Comparison of ENCODE assay signal across 8 cellular contexts in genomic region chr13:111177081-111177711, GRCh38.
DNase-seq lines count a peak whose midpoint lies in the region; ATAC-seq and TF ChIP-seq lines count a peak whose summit lies in the region.

No MANE protein-coding gene starts in this region.

- intact Hi-C loops in upper lobe of right lung (cut with DNase I) = no loop called here

- peak; percentile 58 to 60 for ATAC-seq in CD4-positive, CD25-positive, alpha-beta regulatory T cell (ENCODE audit: low read depth in 2 of 2)
- peak; percentile 85 for ATAC-seq in GM21786 (IDR thresholded peaks at IDR 0.05; ENCODE audit: unreplicated experiment)
- ATAC-seq in upper lobe of right lung = peak; percentile 55
- ATAC-seq in HG03039 (IDR thresholded peaks at IDR 0.05; ENCODE audit: unreplicated experiment) = no peak

- no peaks in the 10 kb centered on the region for H3K9me3 ChIP-seq in CD4-positive, CD25-positive, alpha-beta regulatory T cell (ENCODE audit: control insufficient read depth in 2 of 2, low read length in 2 of 2)
- H3K9me3 ChIP-seq in mesodermal cell (ENCODE audit: control insufficient read depth, low read length) = no peaks in the 10 kb centered on the region
- H3K9me3 ChIP-seq in upper lobe of right lung = no peaks in the 10 kb centered on the region

- no peak overlapping the region for H3K4me3 ChIP-seq in CD4-positive, CD25-positive, alpha-beta regulatory T cell (ENCODE audit: low read depth, low read length)
- H3K4me3 ChIP-seq in mesodermal cell (ENCODE audit: extremely low read depth, insufficient read depth, low read length, poor library complexity, severe bottlenecking) (no peak overlapping the region), upper lobe of right lung (no peak overlapping the region)

- H3K27ac Mint-ChIP-seq in CD4-positive, CD25-positive, alpha-beta regulatory T cell = peak overlapping the region; percentile 95 to 98 (median 97)
- H3K27ac Mint-ChIP-seq in chondrocyte (ENCODE audit: unreplicated experiment) = peak overlapping the region; percentile 99

- H3K36me3 ChIP-seq in CD4-positive, CD25-positive, alpha-beta regulatory T cell (ENCODE audit: control insufficient read depth, insufficient read depth, low read length) = peaks cover 18% of the 10 kb centered on the region
- H3K36me3 ChIP-seq in mesodermal cell (ENCODE audit: control insufficient read depth, insufficient read depth, low read length) (peaks cover 45% of the 10 kb centered on the region), upper lobe of right lung (peaks cover 10% of the 10 kb centered on the region)

- no peaks in the 10 kb centered on the region for H3K27me3 ChIP-seq in CD4-positive, CD25-positive, alpha-beta regulatory T cell (ENCODE audit: control insufficient read depth, insufficient read depth, low read length)
- H3K27me3 ChIP-seq in upper lobe of right lung = no peaks in the 10 kb centered on the region

- WGBS in mesodermal cell (ENCODE audit: insufficient coverage in 2 of 2), 2 experiments = 92 to 97% methylated on average over 12 to 14 of the region's 14 CpGs

- H3K4me1 Mint-ChIP-seq in CD4-positive, CD25-positive, alpha-beta regulatory T cell = peaks cover 15 to 79% (median 63%) of the 10 kb centered on the region in 4 donors
- H3K4me1 Mint-ChIP-seq in chondrocyte (ENCODE audit: low read depth) = peaks cover 93% of the 10 kb centered on the region

- H3K4me1 ChIP-seq in CD4-positive, CD25-positive, alpha-beta regulatory T cell (ENCODE audit: control insufficient read depth, insufficient read depth, low read length, poor library complexity, severe bottlenecking) = peaks cover 44% of the 10 kb centered on the region
- H3K4me1 ChIP-seq in mesodermal cell (ENCODE audit: control insufficient read depth, insufficient read depth, low read length, poor library complexity, severe bottlenecking) (peaks cover 14% of the 10 kb centered on the region), upper lobe of right lung (peaks cover 43% of the 10 kb centered on the region)

- H3K36me3 Mint-ChIP-seq in CD4-positive, CD25-positive, alpha-beta regulatory T cell = peaks cover 17% of the 10 kb centered on the region
- H3K36me3 Mint-ChIP-seq in chondrocyte (ENCODE audit: low read depth) = peaks cover 8% of the 10 kb centered on the region

- H3K27ac ChIP-seq in CD4-positive, CD25-positive, alpha-beta regulatory T cell (ENCODE audit: insufficient read depth, low read length, poor library complexity, severe bottlenecking) = peak overlapping the region; percentile 71
- peak overlapping the region; percentile 77 for H3K27ac ChIP-seq in mesodermal cell (ENCODE audit: low read depth, low read length, severe bottlenecking)
- H3K27ac ChIP-seq in upper lobe of right lung = peak overlapping the region; percentile 63

- peak in 2 of 3 donors; percentile 62 to 66 for DNase-seq in CD4-positive, CD25-positive, alpha-beta regulatory T cell
- DNase-seq in SHP77 treated with DMSO at 0.1 percent for 48 hours (lab: John Stamatoyannopoulos, UW) (peak; percentile 97), chondrocyte (ENCODE audit: low spot score) (no peak), upper lobe of right lung (no peak), NCI-H510A (lab: John Stamatoyannopoulos, UW) (no peak)

- H3K9me3 Mint-ChIP-seq in CD4-positive, CD25-positive, alpha-beta regulatory T cell = peaks cover 0 to 2% (median 0%) of the 10 kb centered on the region in 7 donors
- H3K9me3 Mint-ChIP-seq in chondrocyte (ENCODE audit: low read depth) = no peaks in the 10 kb centered on the region

- TF ChIP-seq CTCF in chondrocyte (IDR thresholded peaks at IDR 0.05) (no peak), upper lobe of right lung (IDR thresholded peaks at IDR 0.05) (no peak)

- peak overlapping the region; percentile 11 to 86 (median 47) for H3K4me3 Mint-ChIP-seq in CD4-positive, CD25-positive, alpha-beta regulatory T cell
- H3K4me3 Mint-ChIP-seq in chondrocyte (ENCODE audit: unreplicated experiment) = peak overlapping the region; percentile 41

- no peaks in the 10 kb centered on the region for H3K27me3 Mint-ChIP-seq in CD4-positive, CD25-positive, alpha-beta regulatory T cell
- H3K27me3 Mint-ChIP-seq in chondrocyte (ENCODE audit: low read depth) = no peaks in the 10 kb centered on the region

Comparison
In these comparisons a context has a peak if more than half of its experiments do, and no peak if none do; other contexts are left out.
1. DNase-seq: peak in CD4-positive, CD25-positive, alpha-beta regulatory T cell (2 of 3) and SHP77 treated with DMSO at 0.1 percent for 48 hours (single experiment); none in chondrocyte (single experiment), upper lobe of right lung (single experiment) and NCI-H510A (single experiment).
2. Peak in every context shown above with its lines, with median percentiles within 50 percentile points of each other: H3K27ac ChIP-seq.